ENCODE assay signal across 8 cellular contexts in genomic region chr1:243848165-243849088, GRCh38. TPM values are rescaled to one million over a fixed set of nuclear protein-coding genes. Genes with fewer than 3 reads are reported as not detected.
DNase-seq lines count a peak whose midpoint lies in the region; ATAC-seq and TF ChIP-seq lines count a peak whose summit lies in the region.

No MANE protein-coding gene starts in this region.

- DNase-seq in HT1080 (ENCODE audit: low read depth) (peak; percentile 3), mammary epithelial cell (no peak), NCI-H345 treated with DMSO at 0.1 percent for 48 hours (lab: John Stamatoyannopoulos, UW; ENCODE audit: unreplicated experiment) (no peak), HCEC 1CT (no peak)

- intact Hi-C loops in mammary epithelial cell (cut with micrococcal nuclease), result no loop called here

- WGBS in mammary epithelial cell (ENCODE audit: low coverage, missing lambda C conversion rate), result 41% methylated on average over 8 of the region's 8 CpGs

- CTCF ChIA-PET in mammary epithelial cell (lab: Charles Lee; ENCODE audit: low non-redundant PET), result no interaction called here

- no peaks in the 10 kb centered on the region for H3K27me3 ChIP-seq in ACC112 (ENCODE audit: insufficient read depth, low read length)
- H3K27me3 ChIP-seq in mammary epithelial cell (ENCODE audit: insufficient read depth, low read length), result no peaks in the 10 kb centered on the region
- H3K27me3 ChIP-seq in mucosa of stomach (ENCODE audit: control insufficient read depth, insufficient read depth, low read length), result peaks cover 26% of the 10 kb centered on the region

- H3K36me3 ChIP-seq in ACC112 (ENCODE audit: insufficient read depth, low read length) (no peaks in the 10 kb centered on the region), mammary epithelial cell (ENCODE audit: insufficient read depth, low read length) (no peaks in the 10 kb centered on the region), mucosa of stomach (ENCODE audit: control insufficient read depth, insufficient read depth, low read length) (no peaks in the 10 kb centered on the region)

- no peak for ATAC-seq in GM19351 (IDR thresholded peaks at IDR 0.05; ENCODE audit: unreplicated experiment)
- no peak for ATAC-seq in activated CD4-positive, CD25-positive, alpha-beta regulatory T cell treated with anti-CD3 and anti-CD28 coated beads, Interleukin-2, amount 50 U/mL, for 24 hours

- in situ Hi-C loops in mammary epithelial cell (cut with MboI; ENCODE audit: low sequenced_read_pairs in 2 of 2), result no loop called here

- H3K79me2 ChIP-seq in ACC112 (ENCODE audit: control insufficient read depth, insufficient read depth, low read length, unreplicated experiment), result peaks cover 47% of the 10 kb centered on the region
- peaks cover 48% of the 10 kb centered on the region for H3K79me2 ChIP-seq in mammary epithelial cell (ENCODE audit: insufficient read depth, low read length)

- no peaks in the 10 kb centered on the region for H3K9me3 ChIP-seq in mammary epithelial cell (replicated peaks; ENCODE audit: insufficient read depth, low read length)
- H3K9me3 ChIP-seq in mucosa of stomach (ENCODE audit: control insufficient read depth, low read length), result no peaks in the 10 kb centered on the region

- no TSS peak for BruUV-seq in mammary epithelial cell (replicated peaks; lab: Mats Ljungman, UMichigan)

- H3K4me3 ChIP-seq in ACC112 (ENCODE audit: low read depth, low read length) (peak overlapping the region; percentile 90), mammary epithelial cell (replicated peaks in 1 of 3; ENCODE audit: insufficient read depth in 1 of 3, low read depth in 2 of 3, low read length in 3 of 3) (peak overlapping the region; percentile 20 to 75 (median 68)), mucosa of stomach (ENCODE audit: low read length) (no peak overlapping the region)

- H3K9ac ChIP-seq in mammary epithelial cell (ENCODE audit: insufficient read depth, low read length), result no peak overlapping the region
- peak overlapping the region; percentile 55 for H3K9ac ChIP-seq in mucosa of stomach (ENCODE audit: low read length)

- H4K20me1 ChIP-seq in mammary epithelial cell (ENCODE audit: insufficient read depth, low read length), result no peaks in the 10 kb centered on the region

- H3K4me2 ChIP-seq in mammary epithelial cell (ENCODE audit: insufficient read depth, low read depth, low read length), result peak overlapping the region; percentile 79

- H2AFZ ChIP-seq in ACC112 (ENCODE audit: low read length, unreplicated experiment) (peak overlapping the region; percentile 23), mammary epithelial cell (ENCODE audit: low read depth, low read length) (peak overlapping the region; percentile 65)

- dilution Hi-C loops in mammary epithelial cell (cut with HindIII; ENCODE audit: low sequenced_read_pairs), result no loop called here

- peak overlapping the region; percentile 91 for H3K27ac ChIP-seq in ACC112 (ENCODE audit: low read depth, low read length)
- peak overlapping the region; percentile 15 for H3K27ac ChIP-seq in mammary epithelial cell (ENCODE audit: insufficient read depth, low read depth, low read length)

- no peak for TF ChIP-seq CTCF in mammary epithelial cell (conservative IDR thresholded peaks at IDR 0.05 in 1 of 2, IDR thresholded peaks at IDR 0.05 in 1 of 2; ENCODE audit: extremely low read depth in 1 of 2, insufficient read depth in 1 of 2, low read depth in 1 of 2, low read length in 2 of 2)

- H3K4me1 ChIP-seq in ACC112 (ENCODE audit: control insufficient read depth, insufficient read depth, low read length, unreplicated experiment), result peaks cover 17% of the 10 kb centered on the region
- peaks cover 10% of the 10 kb centered on the region for H3K4me1 ChIP-seq in mammary epithelial cell (ENCODE audit: insufficient read depth, low read length)
- peaks cover 6% of the 10 kb centered on the region for H3K4me1 ChIP-seq in mucosa of stomach (ENCODE audit: control insufficient read depth, insufficient read depth, low read length)

RNA-seq across cellular contexts. Expression of gene AKT3, which starts 1.6 kb away (rescaled TPM):
- total RNA-seq in HT1080 (2014; rRNA removed; shearing (Covaris generic)), result 10.7 and 15.4 TPM in 2 replicates
- 29.3 and 39.6 TPM in 2 replicates for polyA plus RNA-seq in HT1080 (2015; cell fraction: cytosol; rRNA removed)
- 20.8 and 21.3 TPM in 2 replicates for polyA plus RNA-seq in HT1080 (2015; cell fraction: nucleus; rRNA removed)
- total RNA-seq in mammary epithelial cell, result 10 to 100 TPM in 1 of 2 donors, 1 to 10 TPM in 1; 9.3 to 16.2 TPM
- 11.2 TPM for polyA plus RNA-seq in mammary epithelial cell
- polyA minus RNA-seq in mammary epithelial cell, result 57.8 TPM
